2 cellular contexts compared by ENCODE assay signal in the genomic region with DNA sequence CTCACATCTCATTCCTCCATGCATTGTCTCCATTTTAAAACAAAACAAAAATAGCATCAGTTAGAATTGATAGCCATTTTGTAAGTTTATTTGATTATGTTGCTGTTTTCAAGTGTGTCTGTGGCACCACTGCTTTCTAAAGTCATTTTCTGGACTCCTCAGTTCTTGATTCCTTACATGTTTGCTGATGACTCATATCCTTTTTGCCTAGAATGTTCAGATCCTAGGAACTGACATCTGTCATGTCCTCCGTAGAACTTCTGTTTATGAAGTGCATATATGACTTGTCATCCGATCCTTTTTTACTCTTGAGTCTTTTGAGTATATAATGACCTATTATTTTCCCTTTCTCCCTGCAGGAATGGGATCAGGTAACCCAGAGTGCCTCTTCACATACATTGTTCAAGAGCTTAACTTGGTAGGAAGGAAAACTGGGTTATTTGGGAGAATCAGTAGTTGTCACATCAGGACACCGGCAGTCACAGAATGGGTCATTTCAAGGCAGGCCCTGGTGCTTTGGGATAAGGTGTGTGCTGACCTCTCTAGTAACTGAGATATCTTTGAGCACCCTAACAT.
A peak's percentile ranks its signal among the peaks of the same experiment; 100 is the strongest.
TF ChIP-seq lines count a peak whose summit lies in the region.

No MANE protein-coding gene starts in this region.

TF ChIP-seq in IMR-90, 13 proteins besides CTCF, POLR2A, EP300 and RAD21:
- TF ChIP-seq FOS (IDR thresholded peaks at IDR 0.05; ENCODE audit: low read depth, low read length) (peak; percentile 79), CEBPB (IDR thresholded peaks at IDR 0.05; ENCODE audit: low read depth, low read length) (no peak), BHLHE40 (IDR thresholded peaks at IDR 0.05; ENCODE audit: low read depth, low read length) (peak; percentile 10; the same call in 1 of the 2 replicates)

TF ChIP-seq in SK-N-SH, 30 proteins besides CTCF, POLR2A, EP300 and RAD21:
- peak; percentile 89 for TF ChIP-seq PBX3 (IDR thresholded peaks at IDR 0.05)
- peak; percentile 16; the same call in 1 of the 2 replicates for TF ChIP-seq FOSL2 (IDR thresholded peaks at IDR 0.05; ENCODE audit: borderline replicate concordance, low read depth)
- TF ChIP-seq MXI1 (IDR thresholded peaks at IDR 0.05; ENCODE audit: low read depth, low read length): no peak
- TF ChIP-seq CHD2 (IDR thresholded peaks at IDR 0.05; ENCODE audit: low read length, partially characterized antibody): no peak
- TF ChIP-seq REST (IDR thresholded peaks at IDR 0.05; ENCODE audit: low read depth, low read length): no peak
- no peak for TF ChIP-seq USF2 (IDR thresholded peaks at IDR 0.05; ENCODE audit: borderline replicate concordance, low read depth, low read length)
- peak; percentile 13; the same call in 1 of the 2 replicates for TF ChIP-seq TCF12 (IDR thresholded peaks at IDR 0.05)
- TF ChIP-seq JUND (IDR thresholded peaks at IDR 0.05): peak; percentile 69
- TF ChIP-seq FOXM1 (IDR thresholded peaks at IDR 0.05; ENCODE audit: low read depth): no peak
